ENCODE assay signal across 1 cellular context in the genomic region with DNA sequence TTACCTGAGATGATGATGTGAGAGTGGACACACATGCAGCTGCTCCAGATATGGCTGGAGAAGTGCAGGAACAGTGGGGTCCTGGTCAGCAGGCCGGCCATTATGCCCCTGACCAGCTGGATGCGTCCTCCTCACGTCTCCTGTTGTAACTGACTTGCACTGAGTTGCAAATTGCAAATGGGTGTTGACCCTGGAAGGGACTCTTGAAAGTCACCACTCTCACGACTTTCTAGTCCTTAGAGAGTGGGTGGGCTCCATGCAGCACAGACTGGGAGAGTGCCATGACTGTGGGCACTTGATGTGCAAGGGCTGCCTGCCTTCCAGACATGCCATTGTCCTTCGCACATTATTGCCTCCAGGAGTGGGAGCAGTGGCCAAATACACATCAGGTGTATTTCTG.
TF ChIP-seq lines count a peak whose summit lies in the region.

No MANE protein-coding gene starts in this region.

TF ChIP-seq in GM12878, 131 proteins besides CTCF, POLR2A, EP300 and RAD21:
- TF ChIP-seq EZH2 (IDR thresholded peaks at IDR 0.05; ENCODE audit: borderline replicate concordance, control insufficient read depth, low read depth, low read length) = no peak
- no peak for TF ChIP-seq SMARCA5 (IDR thresholded peaks at IDR 0.05)
- TF ChIP-seq ZNF687 (IDR thresholded peaks at IDR 0.05) = no peak
- TF ChIP-seq ATF7 (IDR thresholded peaks at IDR 0.05; ENCODE audit: low read depth) = no peak
- TF ChIP-seq TBL1XR1 (IDR thresholded peaks at IDR 0.05; ENCODE audit: low read depth, low read length) = no peak
- TF ChIP-seq KAT2A (conservative IDR thresholded peaks at IDR 0.05; ENCODE audit: control insufficient read depth, low read depth, low read length) = no peak
- no peak for TF ChIP-seq GABPA (IDR thresholded peaks at IDR 0.05; ENCODE audit: low read depth)
- no peak for TF ChIP-seq POLR2AphosphoS5 (IDR thresholded peaks at IDR 0.05; ENCODE audit: low read length)
- TF ChIP-seq NR2C1 (IDR thresholded peaks at IDR 0.05) = no peak
- TF ChIP-seq PBX3 (IDR thresholded peaks at IDR 0.05; ENCODE audit: insufficient replicate concordance, low read depth, low read length) = no peak
- no peak for TF ChIP-seq ZNF384 (IDR thresholded peaks at IDR 0.05; ENCODE audit: borderline replicate concordance, low read depth, low read length)
- no peak for TF ChIP-seq FOXM1 (IDR thresholded peaks at IDR 0.05; ENCODE audit: low read depth, low read length)
- TF ChIP-seq TCF7 (IDR thresholded peaks at IDR 0.05; ENCODE audit: borderline replicate concordance) = no peak
- no peak for TF ChIP-seq ESRRA (IDR thresholded peaks at IDR 0.05; ENCODE audit: low read length)
- no peak for TF ChIP-seq ZZZ3 (IDR thresholded peaks at IDR 0.05; ENCODE audit: control insufficient read depth, insufficient read length, low read depth)
- no peak for TF ChIP-seq MTA2 (IDR thresholded peaks at IDR 0.05; ENCODE audit: low read depth)
- no peak for TF ChIP-seq EGR1 (IDR thresholded peaks at IDR 0.05; ENCODE audit: borderline replicate concordance in 1 of 2, low read depth in 2 of 2, low read length in 2 of 2)
- TF ChIP-seq TAF1 (IDR thresholded peaks at IDR 0.05; ENCODE audit: borderline replicate concordance, low read depth, low read length) = no peak
- no peak for TF ChIP-seq EED (IDR thresholded peaks at IDR 0.05; ENCODE audit: low read depth)
